ENCODE assay signal across 25 cellular contexts in genomic region chr11:105783216-105783615, GRCh38.
"Had no signal": no experiment of that assay in that cellular context is flagged by ENCODE, and none has a peak within 500 bp of the region (broad histone marks: within the 10 kb centered on the region; RNA-seq: fewer than 3 reads in every experiment).

No MANE protein-coding gene starts in this region.

- H3K9me3 ChIP-seq: breast epithelium, SJCRH30, SK-N-SH had no signal

- H3K27me3 ChIP-seq: breast epithelium, SJCRH30 had no signal

- H3K9me2 ChIP-seq: SK-N-SH had no signal

- DNase-seq: activated CD4-positive, alpha-beta T cell treated with anti-CD3 and anti-CD28 coated beads for 4 hours; activated CD8-positive, alpha-beta memory T cell treated with anti-CD3 and anti-CD28 coated beads, Interleukin-2, amount 10 ng/mL, durations not matched to agents 7 days and 5 days; activated CD8-positive, alpha-beta T cell treated with anti-CD3 and anti-CD28 coated beads for 36 hours; activated effector memory CD4-positive, alpha-beta T cell treated with Interleukin-2 at 50 U/mL for 16 hours; activated naive CD4-positive, alpha-beta T cell; activated T-cell treated with anti-CD3 and anti-CD28 coated beads, Interleukin-2, amount 50 U/mL, for 24 hours; aorta; central memory CD4-positive, alpha-beta T cell; Karpas-422; MM.1S; NCI-H1105; NCI-H1436; NCI-H1694 treated with DMSO at 0.1 percent for 48 hours; NCI-H2029 treated with DMSO at 0.1 percent for 48 hours; NCI-H446; NCI-H748 treated with DMSO at 0.1 percent for 48 hours; RPMI8226; SK-N-SH; T-helper 1 cell had no signal

- H3K4me2 ChIP-seq: SK-N-SH had no signal

- ATAC-seq: activated CD4-positive, CD25-positive, alpha-beta regulatory T cell treated with anti-CD3 and anti-CD28 coated beads, Interleukin-2, amount 50 U/mL, for 24 hours; activated CD8-positive, alpha-beta memory T cell treated with anti-CD3 and anti-CD28 coated beads, Interleukin-2, amount 10 ng/mL, durations not matched to agents 7 days and 5 days; activated CD8-positive, alpha-beta T cell treated with anti-CD3 and anti-CD28 coated beads for 36 hours; K562; Panc1; Right ventricle myocardium inferior had no signal

- H3K27ac ChIP-seq: breast epithelium, SJCRH30 had no signal

- H3K36me3 ChIP-seq: breast epithelium, SJCRH30 had no signal

- H3K4me1 ChIP-seq: breast epithelium, SJCRH30 had no signal

- H3K4me3 ChIP-seq: breast epithelium, K562, SJCRH30 had no signal
